1 cellular context compared by ENCODE assay signal in the genomic region with DNA sequence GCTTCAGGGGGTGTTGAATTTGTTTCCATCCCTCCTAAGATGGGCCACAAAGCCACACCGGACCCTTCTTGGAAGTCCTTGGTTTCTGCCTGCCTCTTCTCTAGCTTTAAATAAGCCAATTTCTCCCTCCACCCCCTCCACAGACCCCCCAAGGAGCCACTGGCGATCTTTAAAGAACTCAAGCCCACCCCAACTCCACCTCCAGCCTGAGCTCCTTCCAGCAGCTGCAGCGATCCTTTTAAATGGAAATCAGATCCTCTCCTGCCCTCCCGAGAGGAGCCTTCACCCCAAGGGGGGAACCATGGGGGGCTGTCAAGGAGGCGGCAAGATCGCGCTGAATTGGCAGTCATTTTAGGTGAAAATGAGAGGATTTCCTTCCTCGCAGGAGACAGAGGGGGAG.
TF ChIP-seq lines count a peak whose summit lies in the region.

No MANE protein-coding gene starts in this region.

TF ChIP-seq in H1, 55 proteins besides CTCF, POLR2A, EP300 and RAD21:
- TF ChIP-seq TEAD4 (IDR thresholded peaks at IDR 0.05; ENCODE audit: low read depth, low read length): no peak
- peak in 1 of 2 experiments; percentile 48; a peak in 1 of 4 replicates for TF ChIP-seq HDAC2 (IDR thresholded peaks at IDR 0.05; ENCODE audit: borderline replicate concordance in 1 of 2, low read depth in 2 of 2, low read length in 2 of 2)
TF ChIP-seq in H1: peak in this region for 1.
